ENCODE assay signal across 13 cellular contexts in the genomic region with DNA sequence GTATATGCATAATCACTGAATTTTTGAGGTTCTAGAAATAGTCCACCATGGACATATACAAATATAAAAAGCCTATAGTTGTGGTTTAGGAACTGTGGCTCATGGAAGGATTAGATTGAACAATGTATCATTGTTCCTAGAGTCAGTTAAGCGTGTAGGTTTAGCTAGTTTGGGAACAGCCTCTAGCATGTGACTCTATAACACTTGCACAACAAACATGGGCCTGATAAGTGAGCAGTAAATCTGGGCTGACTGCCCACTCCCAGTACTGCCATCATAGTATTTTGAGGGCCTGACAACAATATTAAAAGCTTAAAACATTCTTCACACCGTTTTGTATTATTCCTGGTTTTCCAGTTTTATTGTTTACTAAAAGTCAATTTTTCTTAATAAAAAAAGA. TPM values are rescaled to one million over a fixed set of nuclear protein-coding genes. Genes with fewer than 3 reads are reported as not detected.
DNase-seq lines count a peak whose midpoint lies in the region; ATAC-seq and TF ChIP-seq lines count a peak whose summit lies in the region.
"Had no signal": no experiment of that assay in that cellular context is flagged by ENCODE, and none has a peak within 500 bp of the region (broad histone marks: within the 10 kb centered on the region; RNA-seq: fewer than 3 reads in every experiment).

No MANE protein-coding gene starts in this region.

- H3K27ac ChIP-seq in testis = peak overlapping the region in 1 of 2 donors; percentile 6

- no peaks in the 10 kb centered on the region for H3K4me1 ChIP-seq in testis

- no peaks in the 10 kb centered on the region for H3K9me3 ChIP-seq in testis

- no peak for TF ChIP-seq RAD21 in Ishikawa (IDR thresholded peaks at IDR 0.05; ENCODE audit: low read depth)

- no peak for TF ChIP-seq POLR2A in testis (IDR thresholded peaks at IDR 0.05)

- TF ChIP-seq CTCF in cardiac fibroblast (IDR thresholded peaks at IDR 0.05; ENCODE audit: low read depth, low read length) (no peak), testis (IDR thresholded peaks at IDR 0.05) (no peak)

- H3K36me3 ChIP-seq in testis (ENCODE audit: low read depth, missing control alignments) = no peaks in the 10 kb centered on the region

- intact Hi-C loops in testis (cut with DNase I; ENCODE audit: low total_unique reads) = no loop called here

- TF ChIP-seq EP300 in Ishikawa (IDR thresholded peaks at IDR 0.05; ENCODE audit: borderline replicate concordance) = peak; percentile 71; the same call in 1 of the 2 replicates

- ATAC-seq in HG02973 (IDR thresholded peaks at IDR 0.05; ENCODE audit: unreplicated experiment) = no peak

- H3K4me3 ChIP-seq in cardiac fibroblast (replicated peaks in 1 of 2; ENCODE audit: low read depth in 2 of 2, low read length in 2 of 2) = no peak overlapping the region
- H3K4me3 ChIP-seq in testis = no peak overlapping the region

- DNase-seq in cardiac fibroblast (ENCODE audit: low read depth in 2 of 2) (peak; percentile 85 to 96), kidney tubule cell (ENCODE audit: low spot score) (peak; percentile 72), testis (peak; percentile 81), NCI-H1930 (lab: John Stamatoyannopoulos, UW) (no peak), G401 (ENCODE audit: low spot score) (no peak), NCI-H1436 treated with DMSO at 0.1 percent for 48 hours (lab: John Stamatoyannopoulos, UW) (no peak)
- DNase-seq: activated T-cell treated with anti-CD3 and anti-CD28 coated beads, Interleukin-2, amount 50 U/mL, for 1 hour; effector CD8-positive, alpha-beta T cell; GF-D8; NCI-H146; T-helper 1 cell had no signal

- WGBS in testis, 2 donors = 39 to 57% methylated on average over 2 of the region's 2 CpGs

- in situ Hi-C loops in G401 (cut with HindIII; ENCODE audit: low sequenced_read_pairs) = no loop called here

- no peaks in the 10 kb centered on the region for H3K27me3 ChIP-seq in testis

TF ChIP-seq in Ishikawa, 13 proteins besides CTCF, POLR2A, EP300 and RAD21:
- TF ChIP-seq TEAD4 (IDR thresholded peaks at IDR 0.05) (no peak), CEBPB (IDR thresholded peaks at IDR 0.05) (peak; percentile 92), TCF12 (IDR thresholded peaks at IDR 0.05; ENCODE audit: low read depth) (peak; percentile 45; the same call in 1 of the 2 replicates), YY1 (IDR thresholded peaks at IDR 0.05; ENCODE audit: low read depth) (no peak), ZBTB7A (IDR thresholded peaks at IDR 0.05; ENCODE audit: low read depth) (no peak), NFIC (IDR thresholded peaks at IDR 0.05) (peak; percentile 76), CREB1 (IDR thresholded peaks at IDR 0.05; ENCODE audit: low read depth) (no peak), FOXM1 (IDR thresholded peaks at IDR 0.05; ENCODE audit: borderline replicate concordance, low read depth) (peak; percentile 44; the same call in 1 of the 2 replicates), TAF1 (IDR thresholded peaks at IDR 0.05; ENCODE audit: low read depth) (no peak), EGR1 (IDR thresholded peaks at IDR 0.05) (no peak)
- TF ChIP-seq, protein P1, sequence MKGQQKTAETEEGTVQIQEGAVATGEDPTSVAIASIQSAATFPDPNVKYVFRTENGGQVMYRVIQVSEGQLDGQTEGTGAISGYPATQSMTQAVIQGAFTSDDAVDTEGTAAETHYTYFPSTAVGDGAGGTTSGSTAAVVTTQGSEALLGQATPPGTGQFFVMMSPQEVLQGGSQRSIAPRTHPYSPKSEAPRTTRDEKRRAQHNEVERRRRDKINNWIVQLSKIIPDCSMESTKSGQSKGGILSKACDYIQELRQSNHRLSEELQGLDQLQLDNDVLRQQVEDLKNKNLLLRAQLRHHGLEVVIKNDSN (IDR thresholded peaks at IDR 0.05) = peak; percentile 73
- TF ChIP-seq, protein P2, sequence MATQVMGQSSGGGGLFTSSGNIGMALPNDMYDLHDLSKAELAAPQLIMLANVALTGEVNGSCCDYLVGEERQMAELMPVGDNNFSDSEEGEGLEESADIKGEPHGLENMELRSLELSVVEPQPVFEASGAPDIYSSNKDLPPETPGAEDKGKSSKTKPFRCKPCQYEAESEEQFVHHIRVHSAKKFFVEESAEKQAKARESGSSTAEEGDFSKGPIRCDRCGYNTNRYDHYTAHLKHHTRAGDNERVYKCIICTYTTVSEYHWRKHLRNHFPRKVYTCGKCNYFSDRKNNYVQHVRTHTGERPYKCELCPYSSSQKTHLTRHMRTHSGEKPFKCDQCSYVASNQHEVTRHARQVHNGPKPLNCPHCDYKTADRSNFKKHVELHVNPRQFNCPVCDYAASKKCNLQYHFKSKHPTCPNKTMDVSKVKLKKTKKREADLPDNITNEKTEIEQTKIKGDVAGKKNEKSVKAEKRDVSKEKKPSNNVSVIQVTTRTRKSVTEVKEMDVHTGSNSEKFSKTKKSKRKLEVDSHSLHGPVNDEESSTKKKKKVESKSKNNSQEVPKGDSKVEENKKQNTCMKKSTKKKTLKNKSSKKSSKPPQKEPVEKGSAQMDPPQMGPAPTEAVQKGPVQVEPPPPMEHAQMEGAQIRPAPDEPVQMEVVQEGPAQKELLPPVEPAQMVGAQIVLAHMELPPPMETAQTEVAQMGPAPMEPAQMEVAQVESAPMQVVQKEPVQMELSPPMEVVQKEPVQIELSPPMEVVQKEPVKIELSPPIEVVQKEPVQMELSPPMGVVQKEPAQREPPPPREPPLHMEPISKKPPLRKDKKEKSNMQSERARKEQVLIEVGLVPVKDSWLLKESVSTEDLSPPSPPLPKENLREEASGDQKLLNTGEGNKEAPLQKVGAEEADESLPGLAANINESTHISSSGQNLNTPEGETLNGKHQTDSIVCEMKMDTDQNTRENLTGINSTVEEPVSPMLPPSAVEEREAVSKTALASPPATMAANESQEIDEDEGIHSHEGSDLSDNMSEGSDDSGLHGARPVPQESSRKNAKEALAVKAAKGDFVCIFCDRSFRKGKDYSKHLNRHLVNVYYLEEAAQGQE (IDR thresholded peaks at IDR 0.05; ENCODE audit: low read depth) = no peak
- TF ChIP-seq, protein P3, sequence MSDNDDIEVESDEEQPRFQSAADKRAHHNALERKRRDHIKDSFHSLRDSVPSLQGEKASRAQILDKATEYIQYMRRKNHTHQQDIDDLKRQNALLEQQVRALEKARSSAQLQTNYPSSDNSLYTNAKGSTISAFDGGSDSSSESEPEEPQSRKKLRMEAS (IDR thresholded peaks at IDR 0.05) = peak; percentile 70; the same call in 1 of the 2 replicates

RNA-seq across cellular contexts. Expression of a gene that starts 47.0 kb away (rescaled TPM):
- total RNA-seq in testis = 100 to 1,000 TPM; 110 to 144 TPM
- 44.2 TPM for polyA plus RNA-seq in testis (ENCODE audit: insufficient read depth, low read depth, low replicate concordance)
- 30.7 and 44.6 TPM in 2 replicates for total RNA-seq in G401 (2014; rRNA removed; shearing (Covaris generic))

Comparison
In these comparisons a context has a peak if more than half of its experiments do, and no peak if none do; other contexts are left out.
1. DNase-seq: peak in cardiac fibroblast (2 of 2), kidney tubule cell (single experiment) and testis (single experiment); none in NCI-H1930 (0 of 2), G401 (single experiment) and NCI-H1436 treated with DMSO at 0.1 percent for 48 hours (single experiment).